Comparison of ENCODE assay signal across 7 cellular contexts in genomic region chr5:171907731-171908343, GRCh38.
DNase-seq lines count a peak whose midpoint lies in the region; ATAC-seq, FAIRE-seq and TF ChIP-seq lines count a peak whose summit lies in the region.

No MANE protein-coding gene starts in this region.

- H3K9ac ChIP-seq in Karpas-422 (ENCODE audit: low read length), result no peak overlapping the region

- no peaks in the 10 kb centered on the region for H3K9me2 ChIP-seq in Karpas-422 (replicated peaks; ENCODE audit: insufficient read depth, low read length)

- H3K27me3 ChIP-seq in Karpas-422 (ENCODE audit: low read length) (no peaks in the 10 kb centered on the region), brain microvascular endothelial cell (replicated peaks) (no peaks in the 10 kb centered on the region)

- no peak overlapping the region for H2AFZ ChIP-seq in Karpas-422 (ENCODE audit: low read length)

- H3K27ac ChIP-seq in Karpas-422 (ENCODE audit: low read length), result no peak overlapping the region
- H3K27ac ChIP-seq in brain microvascular endothelial cell, result no peak overlapping the region

- ATAC-seq in GM21367 (IDR thresholded peaks at IDR 0.05; ENCODE audit: unreplicated experiment), result peak; percentile 47
- peak; percentile 95 for ATAC-seq in SK-N-SH treated with all-trans-retinoic acid at 6 μM for 48 hours

- H3K36me3 ChIP-seq in Karpas-422 (ENCODE audit: insufficient read depth, low read length) (no peaks in the 10 kb centered on the region; the same call in 1 of the 2 replicates), brain microvascular endothelial cell (replicated peaks) (no peaks in the 10 kb centered on the region)

- H4K20me1 ChIP-seq in Karpas-422 (ENCODE audit: insufficient read depth, low read depth, low read length), result peaks cover 3% of the 10 kb centered on the region; the same call in 1 of the 2 replicates

- H3K9me3 ChIP-seq in Karpas-422 (ENCODE audit: low read length), result no peaks in the 10 kb centered on the region

- DNase-seq in EH (ENCODE audit: low read depth) (peak; percentile 68), Karpas-422 (peak; percentile 90), brain microvascular endothelial cell (peak; percentile 59)
- peak; percentile 66 for DNase-seq in stimulated activated CD4-positive, alpha-beta T cell treated with anti-CD3 and anti-CD28 coated beads, Interleukin-4, amount 100 ng/mL, for 24 hours

- H3K79me2 ChIP-seq in Karpas-422 (ENCODE audit: low read length), result peaks cover 82% of the 10 kb centered on the region

- H3K4me3 ChIP-seq in Karpas-422 (ENCODE audit: low read length) (no peak overlapping the region), brain microvascular endothelial cell (ENCODE audit: low read depth, low read length) (no peak overlapping the region)

- H3K4me2 ChIP-seq in Karpas-422 (ENCODE audit: low read depth, low read length, poor library complexity, severe bottlenecking), result no peak overlapping the region

- in situ Hi-C loops in brain microvascular endothelial cell (cut with HindIII; ENCODE audit: low pct_ligation_motif_present, low sequenced_read_pairs), result no loop called here

- peak; percentile 78 for TF ChIP-seq CTCF in brain microvascular endothelial cell (IDR thresholded peaks at IDR 0.05; ENCODE audit: low read depth, low read length, missing control alignments)

- FAIRE-seq in islet of Langerhans (lab: Jason Lieb, UNC), result peak; percentile 95

- peaks cover 16% of the 10 kb centered on the region for H3K4me1 ChIP-seq in Karpas-422 (ENCODE audit: low read length)

TF ChIP-seq in SK-N-SH treated with all-trans-retinoic acid at 6 μM for 48 hours, 23 proteins besides CTCF, POLR2A, EP300 and RAD21:
- TF ChIP-seq ESRRG (CRISPR knock-in tag; IDR thresholded peaks at IDR 0.05), result no peak
- no peak for TF ChIP-seq TSHZ2 (CRISPR knock-in tag; IDR thresholded peaks at IDR 0.05)
- no peak for TF ChIP-seq ISL1 (CRISPR knock-in tag; IDR thresholded peaks at IDR 0.05)
- no peak for TF ChIP-seq ZNF8 (CRISPR knock-in tag; IDR thresholded peaks at IDR 0.05)
- TF ChIP-seq ZNF565 (CRISPR knock-in tag; conservative IDR thresholded peaks at IDR 0.05; ENCODE audit: low read depth), result no peak
- TF ChIP-seq RARB (CRISPR knock-in tag; IDR thresholded peaks at IDR 0.05), result no peak
- TF ChIP-seq TCF4 (CRISPR knock-in tag; IDR thresholded peaks at IDR 0.05; ENCODE audit: borderline replicate concordance), result no peak
- no peak for TF ChIP-seq CREB5 (CRISPR knock-in tag; IDR thresholded peaks at IDR 0.05; ENCODE audit: low read depth)
